ENCODE assay signal across 13 cellular contexts in genomic region chrX:134338527-134338926, GRCh38. TPM values are rescaled to one million over a fixed set of nuclear protein-coding genes. Genes with fewer than 3 reads are reported as not detected.
A peak's percentile ranks its signal among the peaks of the same experiment; 100 is the strongest.
DNase-seq lines count a peak whose midpoint lies in the region; ATAC-seq, FAIRE-seq and TF ChIP-seq lines count a peak whose summit lies in the region.
"Had no signal": no experiment of that assay in that cellular context is flagged by ENCODE, and none has a peak within 500 bp of the region (broad histone marks: within the 10 kb centered on the region; RNA-seq: fewer than 3 reads in every experiment).

No MANE protein-coding gene starts in this region.

- FAIRE-seq in GM12892 (lab: Jason Lieb, UNC) = peak; percentile 38

- H4K20me1 ChIP-seq in PC-9 (ENCODE audit: insufficient read depth) = no peaks in the 10 kb centered on the region

- CTCF ChIA-PET in PC-9 (lab: Charles Lee) = no interaction called here

- H3K79me2 ChIP-seq in PC-9 (ENCODE audit: low read depth) = no peaks in the 10 kb centered on the region

- H3K9me3 ChIP-seq in PC-9 (ENCODE audit: insufficient read depth, low read depth) (0 out of 2 replicates have a peak, but pooled peaks cover 3% of the 10 kb centered on the region), right cardiac atrium (ENCODE audit: control insufficient read depth, low read length) (no peaks in the 10 kb centered on the region)
- H3K9me3 ChIP-seq: psoas muscle, thyroid gland had no signal

- no peaks in the 10 kb centered on the region for H3K36me3 ChIP-seq in PC-9 (ENCODE audit: low read depth)
- H3K36me3 ChIP-seq: thyroid gland had no signal

- POLR2A ChIA-PET in PC-9 (lab: Charles Lee; ENCODE audit: unreplicated experiment) = no interaction called here

- no peak overlapping the region; the same call in 1 of the 2 replicates for H2AFZ ChIP-seq in PC-9

- no peak for ATAC-seq in right cardiac atrium
- ATAC-seq: psoas muscle had no signal

- 87% methylated on average over 1 of the region's 1 CpG for WGBS in right cardiac atrium

- no peaks in the 10 kb centered on the region for H3K9me2 ChIP-seq in PC-9 (ENCODE audit: insufficient read depth)

- no TSS peak for BruUV-seq in PC-9 (replicated peaks; lab: Mats Ljungman, UMichigan)

- no peak for TF ChIP-seq POLR2A in GM12892 (IDR thresholded peaks at IDR 0.05; ENCODE audit: low read depth, low read length)

- TF ChIP-seq CTCF in PC-9 (conservative IDR thresholded peaks at IDR 0.05) = no peak
- no peak for TF ChIP-seq CTCF in epithelial cell of proximal tubule (conservative IDR thresholded peaks at IDR 0.05; ENCODE audit: low read depth, low read length)

- no peaks in the 10 kb centered on the region for H3K4me1 ChIP-seq in PC-9 (replicated peaks; ENCODE audit: insufficient read depth)
- H3K4me1 ChIP-seq in right cardiac atrium (ENCODE audit: control insufficient read depth, insufficient read depth, low read length) = no peaks in the 10 kb centered on the region
- H3K4me1 ChIP-seq: psoas muscle, thyroid gland had no signal

- H3K27ac ChIP-seq in PC-9 (no peak overlapping the region), right cardiac atrium (ENCODE audit: low read length) (no peak overlapping the region)
- H3K27ac ChIP-seq: psoas muscle, thyroid gland had no signal

- H3K27me3 ChIP-seq in PC-9 (ENCODE audit: insufficient read depth, low read depth) (no peaks in the 10 kb centered on the region), right cardiac atrium (ENCODE audit: control insufficient read depth, insufficient read depth) (no peaks in the 10 kb centered on the region)
- H3K27me3 ChIP-seq: thyroid gland had no signal

- peak overlapping the region; percentile 44; the same call in 1 of the 2 replicates for H3K4me2 ChIP-seq in PC-9

- intact Hi-C loops in PC-9 (cut with micrococcal nuclease; ENCODE audit: unreplicated experiment) = no loop called here
- intact Hi-C loops in right cardiac atrium (cut with DNase I) = no loop called here
- intact Hi-C loops in posterior cingulate gyrus (cut with DNase I) = no loop called here

- DNase-seq in Ammon's horn (ENCODE audit: low spot score) (peak; percentile 1), GM12892 (ENCODE audit: insufficient read length) (no peak), PC-9 (no peak), epithelial cell of proximal tubule (ENCODE audit: low read depth) (no peak), right cardiac atrium (no peak), OCI-M2 (lab: John Stamatoyannopoulos, UW; ENCODE audit: unreplicated experiment) (no peak), posterior cingulate gyrus (no peak), inferior parietal cortex (ENCODE audit: extremely low spot score) (no peak)
- DNase-seq: aorta, NCI-H69, psoas muscle, SHP77, thyroid gland had no signal

- no peaks in the 10 kb centered on the region for H3F3A ChIP-seq in PC-9 (ENCODE audit: insufficient read depth, low read depth)

- H3K4me3 ChIP-seq in PC-9 (no peak overlapping the region), epithelial cell of proximal tubule (ENCODE audit: low read depth, low read length) (peak overlapping the region; percentile 16), right cardiac atrium (ENCODE audit: low read length) (no peak overlapping the region)
- H3K4me3 ChIP-seq: psoas muscle, thyroid gland had no signal

RNA-seq across cellular contexts. Expression of gene PHF6, which starts 34.6 kb away (rescaled TPM):
- polyA plus RNA-seq in GM12892 (2012; ENCODE audit: missing spikeins) = 33.0 TPM
- total RNA-seq in PC-9 (2021) (32.8 and 51.3 TPM in 2 replicates), epithelial cell of proximal tubule (23.2 and 26.7 TPM in 2 replicates), right cardiac atrium (10 to 100 TPM in 3 of 4 donors, 1 to 10 TPM in 1; 9.2 to 12.6 (median 11.6) TPM)
- polyA plus RNA-seq in right cardiac atrium = 5.3 TPM
